ENCODE assay signal across 14 cellular contexts in the genomic region with DNA sequence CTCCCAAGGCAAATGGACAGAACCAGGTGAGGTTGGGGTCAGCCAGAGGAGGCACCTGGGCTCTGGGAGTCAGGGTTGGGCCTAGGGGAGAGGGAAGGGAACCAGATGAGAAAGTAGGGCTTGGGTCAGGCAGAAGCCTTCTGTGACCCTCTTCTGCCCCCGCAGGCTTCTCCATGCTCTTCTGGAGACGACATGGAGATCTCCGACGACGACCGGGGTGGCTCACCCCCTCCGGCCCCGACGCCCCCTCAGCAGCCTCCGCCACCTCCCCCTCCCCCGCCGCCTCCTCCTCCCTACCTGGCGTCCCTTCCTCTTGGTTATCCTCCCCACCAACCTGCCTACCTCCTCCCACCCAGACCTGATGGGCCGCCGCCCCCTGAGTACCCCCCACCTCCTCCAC. TPM values are rescaled to one million over a fixed set of nuclear protein-coding genes. Genes with fewer than 3 reads are reported as not detected.
DNase-seq lines count a peak whose midpoint lies in the region; ATAC-seq, FAIRE-seq and TF ChIP-seq lines count a peak whose summit lies in the region.
"Had no signal": no experiment of that assay in that cellular context is flagged by ENCODE, and none has a peak within 500 bp of the region (broad histone marks: within the 10 kb centered on the region; RNA-seq: fewer than 3 reads in every experiment).

No MANE protein-coding gene starts in this region.

- WGBS in K562 (ENCODE audit: insufficient coverage, low coverage, missing lambda C conversion rate) = no CpG with 5 or more reads among the region's 15 CpGs
- WGBS in prostate gland = 80% methylated on average over 15 of the region's 15 CpGs

- BruUV-seq in HCT116 (replicated peaks; lab: Mats Ljungman, UMichigan) (no TSS peak), K562 (replicated peaks; lab: Mats Ljungman, UMichigan) (no TSS peak)

- H2AFZ ChIP-seq in DND-41 (ENCODE audit: low read depth, low read length) = no peak overlapping the region
- no peak overlapping the region for H2AFZ ChIP-seq in HCT116 (ENCODE audit: low read depth, low read length, poor library complexity, severe bottlenecking)
- no peak overlapping the region for H2AFZ ChIP-seq in K562 (ENCODE audit: low read depth, low read length)

- peak overlapping the region; percentile 65 for H3K27ac Mint-ChIP-seq in stimulated activated effector memory CD8-positive, alpha-beta T cell treated with anti-CD3 and anti-CD28 coated beads, Interleukin-12 subunit alpha, Interleukin-12 subunit beta, amount 100 ng/mL, for 72 hours

- H3K27me3 ChIP-seq in DND-41 (ENCODE audit: insufficient read depth, low read length, poor library complexity) = no peaks in the 10 kb centered on the region
- no peaks in the 10 kb centered on the region for H3K27me3 ChIP-seq in HCT116 (ENCODE audit: insufficient read depth, low read length)
- H3K27me3 ChIP-seq in K562 (ENCODE audit: control insufficient read depth in 2 of 2, insufficient read depth in 2 of 2, low read length in 2 of 2) = no peaks in the 10 kb centered on the region
- H3K27me3 ChIP-seq in prostate gland (replicated peaks; ENCODE audit: insufficient read depth) = no peaks in the 10 kb centered on the region
- H3K27me3 ChIP-seq: BLaER1 had no signal

- H3K36me3 Mint-ChIP-seq in stimulated activated effector memory CD8-positive, alpha-beta T cell treated with anti-CD3 and anti-CD28 coated beads, Interleukin-12 subunit alpha, Interleukin-12 subunit beta, amount 100 ng/mL, for 72 hours = peaks cover 98% of the 10 kb centered on the region

- peaks cover 10% of the 10 kb centered on the region for H3K4me1 Mint-ChIP-seq in stimulated activated effector memory CD8-positive, alpha-beta T cell treated with anti-CD3 and anti-CD28 coated beads, Interleukin-12 subunit alpha, Interleukin-12 subunit beta, amount 100 ng/mL, for 72 hours

- POLR2A ChIA-PET in HCT116 (lab: Charles Lee) (no interaction called here), K562 (lab: Yijun Ruan, JAX) (interaction anchor here (1.0 to 2.5 kb wide), 3 partner anchors 13 to 38 kb away, joined by 3 to 7 read pairs (median 4); no protein-coding TSS in a partner anchor)

- no peak overlapping the region for H3K4me2 ChIP-seq in DND-41 (ENCODE audit: insufficient read depth, low read length)
- H3K4me2 ChIP-seq in HCT116 (ENCODE audit: low read length) = no peak overlapping the region
- no peak overlapping the region for H3K4me2 ChIP-seq in K562 (ENCODE audit: insufficient read depth, low read length)
- H3K4me2 ChIP-seq: BLaER1 had no signal

- H3K9me2 ChIP-seq in HCT116 (ENCODE audit: insufficient read depth) = no peaks in the 10 kb centered on the region

- TF ChIP-seq EP300 in K562 (IDR thresholded peaks at IDR 0.05; ENCODE audit: low read length) = no peak

- TF ChIP-seq RAD21 in HCT116 (IDR thresholded peaks at IDR 0.05; ENCODE audit: low read depth) (no peak), K562 (CRISPR knock-in tag; conservative IDR thresholded peaks at IDR 0.05 in 1 of 2, IDR thresholded peaks at IDR 0.05 in 1 of 2) (no peak)

- H3K4me3 Mint-ChIP-seq in stimulated activated effector memory CD8-positive, alpha-beta T cell treated with anti-CD3 and anti-CD28 coated beads, Interleukin-12 subunit alpha, Interleukin-12 subunit beta, amount 100 ng/mL, for 72 hours = no peak overlapping the region
- H3K4me3 Mint-ChIP-seq: CD8-positive, alpha-beta memory T cell had no signal

- no peak for TF ChIP-seq CTCF in DND-41 (IDR thresholded peaks at IDR 0.05; ENCODE audit: borderline replicate concordance, extremely low read depth, low read length, poor library complexity, severe bottlenecking)
- no peak for TF ChIP-seq CTCF in HCT116 (IDR thresholded peaks at IDR 0.05 in 2 of 3, conservative IDR thresholded peaks at IDR 0.05 in 1 of 3; ENCODE audit: borderline replicate concordance in 1 of 3, insufficient read depth in 1 of 3, low read depth in 2 of 3, low read length in 2 of 3)
- no peak for TF ChIP-seq CTCF in K562 (IDR thresholded peaks at IDR 0.05 in 2 of 3, conservative IDR thresholded peaks at IDR 0.05 in 1 of 3; ENCODE audit: insufficient read depth in 2 of 3, low read depth in 1 of 3, low read length in 3 of 3)
- no peak for TF ChIP-seq CTCF in prostate gland (IDR thresholded peaks at IDR 0.05)

- no peaks in the 10 kb centered on the region for H3K9me1 ChIP-seq in K562 (ENCODE audit: control insufficient read depth, insufficient read depth, low read length)

- RAD21 ChIA-PET in HCT116 (lab: Charles Lee; ENCODE audit: low non-redundant PET in 1 of 2, low total read pairs in 2 of 2, uncharacterized antibody in 2 of 2, unreplicated experiment in 2 of 2) = no interaction called here

- no peak for DNase-seq in DND-41
- DNase-seq in HCT116 (ENCODE audit: low read depth, low spot score) = no peak
- peak in 2 of 4 experiments; percentile 44 for DNase-seq in K562 (ENCODE audit: extremely low read depth in 1 of 4, low spot score in 3 of 4)
- DNase-seq in stimulated activated effector memory CD8-positive, alpha-beta T cell treated with anti-CD3 and anti-CD28 coated beads, Interleukin-12 subunit alpha, Interleukin-12 subunit beta, amount 100 ng/mL, for 72 hours (ENCODE audit: low spot score in 2 of 2) = no peak
- no peak for DNase-seq in prostate gland (ENCODE audit: low spot score)
- DNase-seq in left cardiac atrium = no peak
- DNase-seq in nucleus accumbens (lab: John Stamatoyannopoulos, UW) = no peak
- DNase-seq: AML-193; CD8-positive, alpha-beta memory T cell; DMS 273 treated with DMSO at 0.1 percent for 48 hours; EL had no signal

- peaks cover 6% of the 10 kb centered on the region for H3K79me2 ChIP-seq in DND-41 (ENCODE audit: insufficient read depth, low read length)
- peaks cover 6% of the 10 kb centered on the region; the same call in 1 of the 2 replicates for H3K79me2 ChIP-seq in HCT116 (ENCODE audit: insufficient read depth, low read length)
- peaks cover 4% of the 10 kb centered on the region; the same call in 1 of the 3 replicates for H3K79me2 ChIP-seq in K562 (ENCODE audit: control insufficient read depth, insufficient read depth, low read length)

- H3K27ac ChIP-seq in DND-41 (ENCODE audit: low read length) (no peak overlapping the region), HCT116 (ENCODE audit: low read depth, low read length) (no peak overlapping the region), K562 (ENCODE audit: extremely low read depth, low read depth, low read length) (no peak overlapping the region), prostate gland (no peak overlapping the region)
- H3K27ac ChIP-seq: BLaER1 had no signal

- CTCF ChIA-PET in HCT116 (lab: Charles Lee) (no interaction called here), K562 (lab: Yijun Ruan, JAX; ENCODE audit: low intra/inter-chr PET ratio) (no interaction called here)

- TF ChIP-seq POLR2A in HCT116 (IDR thresholded peaks at IDR 0.05; ENCODE audit: borderline replicate concordance, extremely low read depth, insufficient read depth, insufficient read length) (no peak), K562 (conservative IDR thresholded peaks at IDR 0.05) (no peak), prostate gland (IDR thresholded peaks at IDR 0.05) (no peak)

- H4K20me1 ChIP-seq in DND-41 (ENCODE audit: insufficient read depth, low read length) (peaks cover 31% of the 10 kb centered on the region), HCT116 (ENCODE audit: insufficient read depth) (no peaks in the 10 kb centered on the region), K562 (replicated peaks; ENCODE audit: control insufficient read depth, insufficient read depth, low read length) (no peaks in the 10 kb centered on the region)

- H3K4me1 ChIP-seq in DND-41 (ENCODE audit: insufficient read depth, low read length) (peaks cover 4% of the 10 kb centered on the region; the same call in 1 of the 2 replicates), HCT116 (ENCODE audit: control insufficient read depth in 1 of 2, insufficient read depth in 2 of 2, low read length in 2 of 2) (no peaks in the 10 kb centered on the region), K562 (replicated peaks in 1 of 2; ENCODE audit: control insufficient read depth in 2 of 2, insufficient read depth in 2 of 2, low read length in 2 of 2) (peaks cover 0 to 7% of the 10 kb centered on the region in 2 experiments; a peak in 1 of 5 replicates), prostate gland (replicated peaks) (no peaks in the 10 kb centered on the region)
- H3K4me1 ChIP-seq: BLaER1 had no signal

- H3K9me3 ChIP-seq in DND-41 (ENCODE audit: insufficient read depth, low read length, severe bottlenecking) (no peaks in the 10 kb centered on the region), HCT116 (ENCODE audit: control insufficient read depth in 1 of 2, insufficient read depth in 1 of 2, low read depth in 1 of 2, low read length in 2 of 2) (no peaks in the 10 kb centered on the region), K562 (replicated peaks; ENCODE audit: control insufficient read depth, insufficient read depth, low read depth, low read length) (no peaks in the 10 kb centered on the region), prostate gland (no peaks in the 10 kb centered on the region)
- H3K9me3 ChIP-seq: BLaER1 had no signal

- intact Hi-C loops in HCT116 (cut with micrococcal nuclease) (no loop called here), K562 (cut with micrococcal nuclease) (no loop called here), prostate gland (cut with DNase I) (no loop called here), left cardiac atrium (cut with DNase I) (no loop called here)

- no peak for FAIRE-seq in K562 (lab: Jason Lieb, UNC)
- FAIRE-seq: G401.6, H54 had no signal

- ATAC-seq in DND-41 (ENCODE audit: insufficient read depth, low read depth) = peak; percentile 29; the same call in 1 of the 3 replicates
- ATAC-seq in HCT116 = peak; percentile 47
- peak; percentile 54 for ATAC-seq in K562
- ATAC-seq in stimulated activated effector memory CD8-positive, alpha-beta T cell treated with anti-CD3 and anti-CD28 coated beads, Interleukin-12 subunit alpha, Interleukin-12 subunit beta, amount 100 ng/mL, for 72 hours = no peak
- ATAC-seq in left cardiac atrium = no peak

- H3K9ac ChIP-seq in DND-41 (ENCODE audit: low read depth, low read length) (no peak overlapping the region), HCT116 (ENCODE audit: low read length) (no peak overlapping the region), K562 (ENCODE audit: insufficient read depth in 1 of 2, low read depth in 2 of 2, low read length in 2 of 2) (no peak overlapping the region)
- H3K9ac ChIP-seq: BLaER1 had no signal

- H3K36me3 ChIP-seq in DND-41 (ENCODE audit: insufficient read depth, low read length) (peaks cover 92% of the 10 kb centered on the region), HCT116 (ENCODE audit: control insufficient read depth in 1 of 2, insufficient read depth in 2 of 2, low read length in 2 of 2) (peaks cover 57 to 64% of the 10 kb centered on the region in 2 experiments), K562 (ENCODE audit: control insufficient read depth, insufficient read depth, low read length) (peaks cover 91% of the 10 kb centered on the region; the same call in 2 of the 3 replicates), prostate gland (peaks cover 23 to 46% of the 10 kb centered on the region in 2 donors)

- H3K4me3 ChIP-seq in DND-41 (ENCODE audit: low read depth in 1 of 2, low read length in 2 of 2) (no peak overlapping the region), HCT116 (replicated peaks in 1 of 2; ENCODE audit: low read depth in 1 of 2, low read length in 2 of 2) (no peak overlapping the region), K562 (no peak overlapping the region), prostate gland (no peak overlapping the region)
- H3K4me3 ChIP-seq: BLaER1 had no signal

- H3K9me3 Mint-ChIP-seq in stimulated activated effector memory CD8-positive, alpha-beta T cell treated with anti-CD3 and anti-CD28 coated beads, Interleukin-12 subunit alpha, Interleukin-12 subunit beta, amount 100 ng/mL, for 72 hours = no peaks in the 10 kb centered on the region
- H3K9me3 Mint-ChIP-seq: CD8-positive, alpha-beta memory T cell had no signal

- in situ Hi-C loops in K562 (cut with MboI) = loop anchor here (25.0 kb wide), 1 partner anchor 897 kb away; a partner anchor contains a TSS

RNA-seq across cellular contexts. Expression of a gene that starts 7.9 kb away (rescaled TPM):
- total RNA-seq in HCT116 (2021; ENCODE audit: unreplicated experiment) = 26.9 TPM
- 16.1 and 18.5 TPM in 2 replicates for polyA plus RNA-seq in HCT116 (2012)
- 24.2 and 49.1 TPM in 2 replicates for total RNA-seq in K562 (2011; cell fraction: chromatin; rRNA removed; ENCODE audit: low replicate concordance)
- total RNA-seq in K562 (2011; cell fraction: nucleolus; rRNA removed) = 22.3 and 24.7 TPM in 2 replicates
- 17.1 and 19.1 TPM in 2 replicates for total RNA-seq in K562 (2011; cell fraction: nucleoplasm; rRNA removed)
- 4.2 and 7.9 TPM in 2 replicates for total RNA-seq in K562 (2014; rRNA removed)
- total RNA-seq in K562 (2014; rRNA removed; fragmentation: Illumina TruSeq; extraction: Trizol) = 2.0 and 2.5 TPM in 2 replicates
- 4.6 and 5.7 TPM in 2 replicates for total RNA-seq in K562 (2015; rRNA removed; fragmentation: Illumina TruSeq; extraction: Trizol)
- total RNA-seq in K562 (2021) = 30.2 and 36.0 TPM in 2 replicates
- 2.2 and 3.0 TPM in 2 replicates for polyA plus RNA-seq in K562 (2011; rRNA removed)
- polyA plus RNA-seq in K562 (2011; cell fraction: cytosol; rRNA removed) = 1.6 and 2.3 TPM in 2 replicates
- polyA plus RNA-seq in K562 (2011; cell fraction: nucleus; rRNA removed) = 15.4 and 22.7 TPM in 2 replicates
- polyA plus RNA-seq in K562 (2012) = 17.4 and 52.0 TPM in 2 replicates
- polyA plus RNA-seq in K562 (2014; fragmentation: Illumina TruSeq; extraction: Trizol) = 15.0 and 20.1 TPM in 2 replicates
- under 1 TPM; 0.08 to 0.14 TPM for polyA plus RNA-seq in K562 (2014; fragmentation: Nextera tagmentation; extraction: Ambion mirVana)
- polyA plus RNA-seq in K562 (2014; rRNA removed) = 15.5 and 16.9 TPM in 2 replicates
- 1.7 and 2.1 TPM in 2 replicates for polyA minus RNA-seq in K562 (2011; rRNA and poly(A)+ RNA removed)
- polyA minus RNA-seq in K562 (2011; cell fraction: cytosol; rRNA and poly(A)+ RNA removed) = 10.0 and 10.3 TPM in 2 replicates
- 6.1 and 8.6 TPM in 2 replicates for polyA minus RNA-seq in K562 (2011; cell fraction: nucleus; rRNA and poly(A)+ RNA removed)
- 10 to 100 TPM in 1 of 2 donors, 1 to 10 TPM in 1; 10.0 to 29.1 TPM for total RNA-seq in prostate gland
- 10 to 100 TPM in 1 of 2 donors, 1 to 10 TPM in 1; 9.2 to 10.9 TPM for total RNA-seq in left cardiac atrium

RNA-seq across cellular contexts. Expression of a gene that starts 16.6 kb away (rescaled TPM):
- total RNA-seq in HCT116 (2021; ENCODE audit: unreplicated experiment) (9.0 TPM), K562 (2014; rRNA removed) (19.0 and 23.5 TPM in 2 replicates), K562 (2014; rRNA removed; fragmentation: Illumina TruSeq; extraction: Trizol) (6.3 and 7.8 TPM in 2 replicates), K562 (2015; rRNA removed; fragmentation: Illumina TruSeq; extraction: Trizol) (12.4 and 12.9 TPM in 2 replicates), K562 (2021) (21.9 and 23.3 TPM in 2 replicates), prostate gland (100 to 1,000 TPM in 1 of 2 donors, 10 to 100 TPM in 1; 74.6 to 114 TPM), left cardiac atrium (10 to 100 TPM in 1 of 2 donors, 1 to 10 TPM in 1; 8.8 to 14.2 TPM)
- 8.1 and 8.7 TPM in 2 replicates for polyA plus RNA-seq in HCT116 (2012)
- 12.4 and 41.2 TPM in 2 replicates for total RNA-seq in K562 (2011; cell fraction: chromatin; rRNA removed; ENCODE audit: low replicate concordance)
- total RNA-seq in K562 (2011; cell fraction: nucleolus; rRNA removed) = 46.8 and 54.4 TPM in 2 replicates
- total RNA-seq in K562 (2011; cell fraction: nucleoplasm; rRNA removed) = 36.7 and 43.2 TPM in 2 replicates
- polyA plus RNA-seq in K562 (2011; rRNA removed) (15.8 and 29.7 TPM in 2 replicates), K562 (2014; fragmentation: Illumina TruSeq; extraction: Trizol) (14.1 and 18.0 TPM in 2 replicates), K562 (2014; fragmentation: Nextera tagmentation; extraction: Ambion mirVana) (1 to 10 TPM; 4.9 to 5.8 TPM), K562 (2014; rRNA removed) (16.5 and 19.0 TPM in 2 replicates)
- polyA plus RNA-seq in K562 (2011; cell fraction: cytosol; rRNA removed) = 44.9 and 57.8 TPM in 2 replicates
- 25.0 and 28.3 TPM in 2 replicates for polyA plus RNA-seq in K562 (2011; cell fraction: nucleus; rRNA removed)
- 19.4 and 52.1 TPM in 2 replicates for polyA plus RNA-seq in K562 (2012)
- 12.8 and 14.8 TPM in 2 replicates for polyA minus RNA-seq in K562 (2011; rRNA and poly(A)+ RNA removed)
- 15.8 and 19.1 TPM in 2 replicates for polyA minus RNA-seq in K562 (2011; cell fraction: cytosol; rRNA and poly(A)+ RNA removed)
- 9.3 and 12.7 TPM in 2 replicates for polyA minus RNA-seq in K562 (2011; cell fraction: nucleus; rRNA and poly(A)+ RNA removed)

RNA-seq across cellular contexts. Expression of a gene that starts 19.6 kb away (rescaled TPM):
- 8.6 TPM for total RNA-seq in HCT116 (2021; ENCODE audit: unreplicated experiment)
- polyA plus RNA-seq in HCT116 (2012) = 8.6 and 9.5 TPM in 2 replicates
- total RNA-seq in K562 (2011; cell fraction: chromatin; rRNA removed; ENCODE audit: low replicate concordance) = 10.2 and 37.3 TPM in 2 replicates
- 37.7 and 50.4 TPM in 2 replicates for total RNA-seq in K562 (2011; cell fraction: nucleolus; rRNA removed)
- 23.5 and 27.4 TPM in 2 replicates for total RNA-seq in K562 (2011; cell fraction: nucleoplasm; rRNA removed)
- total RNA-seq in K562 (2014; rRNA removed) = 49.1 and 61.1 TPM in 2 replicates
- total RNA-seq in K562 (2014; rRNA removed; fragmentation: Illumina TruSeq; extraction: Trizol) = 7.6 and 10.0 TPM in 2 replicates
- total RNA-seq in K562 (2015; rRNA removed; fragmentation: Illumina TruSeq; extraction: Trizol) = 23.6 and 24.1 TPM in 2 replicates
- total RNA-seq in K562 (2021) = 43.5 and 51.9 TPM in 2 replicates
- polyA plus RNA-seq in K562 (2011; rRNA removed) = 10.7 and 24.4 TPM in 2 replicates
- polyA plus RNA-seq in K562 (2011; cell fraction: cytosol; rRNA removed) = 30.3 and 36.8 TPM in 2 replicates
- polyA plus RNA-seq in K562 (2011; cell fraction: nucleus; rRNA removed) = 40.7 and 47.2 TPM in 2 replicates
- 27.3 and 32.5 TPM in 2 replicates for polyA plus RNA-seq in K562 (2012)
- 23.0 and 30.5 TPM in 2 replicates for polyA plus RNA-seq in K562 (2014; fragmentation: Illumina TruSeq; extraction: Trizol)
- polyA plus RNA-seq in K562 (2014; fragmentation: Nextera tagmentation; extraction: Ambion mirVana) = 1 to 10 TPM; 5.4 to 6.7 TPM
- polyA plus RNA-seq in K562 (2014; rRNA removed) = 39.3 and 43.9 TPM in 2 replicates
- 4.3 and 5.1 TPM in 2 replicates for polyA minus RNA-seq in K562 (2011; rRNA and poly(A)+ RNA removed)
- polyA minus RNA-seq in K562 (2011; cell fraction: cytosol; rRNA and poly(A)+ RNA removed) = 8.5 and 17.7 TPM in 2 replicates
- 3.9 and 6.8 TPM in 2 replicates for polyA minus RNA-seq in K562 (2011; cell fraction: nucleus; rRNA and poly(A)+ RNA removed)
- 10 to 100 TPM; 10.3 to 10.7 TPM for total RNA-seq in prostate gland
- total RNA-seq in left cardiac atrium = 1 to 10 TPM; 9.8 to 10.0 TPM
- polyA plus RNA-seq: CD8-positive, alpha-beta memory T cell had no signal

RNA-seq across cellular contexts. Expression of a gene that starts 42.1 kb away (rescaled TPM):
- total RNA-seq in HCT116 (2021; ENCODE audit: unreplicated experiment) = 45.2 TPM
- 25.3 and 26.6 TPM in 2 replicates for polyA plus RNA-seq in HCT116 (2012)
- 10.1 and 37.5 TPM in 2 replicates for total RNA-seq in K562 (2011; cell fraction: chromatin; rRNA removed; ENCODE audit: low replicate concordance)
- total RNA-seq in K562 (2011; cell fraction: nucleolus; rRNA removed) = 30.4 and 31.2 TPM in 2 replicates
- total RNA-seq in K562 (2011; cell fraction: nucleoplasm; rRNA removed) = 14.5 and 15.4 TPM in 2 replicates
- total RNA-seq in K562 (2014; rRNA removed) = 32.7 and 48.1 TPM in 2 replicates
- 6.8 and 6.9 TPM in 2 replicates for total RNA-seq in K562 (2014; rRNA removed; fragmentation: Illumina TruSeq; extraction: Trizol)
- total RNA-seq in K562 (2015; rRNA removed; fragmentation: Illumina TruSeq; extraction: Trizol) = 17.6 and 17.8 TPM in 2 replicates
- 40.4 and 48.0 TPM in 2 replicates for total RNA-seq in K562 (2021)
- polyA plus RNA-seq in K562 (2011; rRNA removed) = 9.1 and 9.9 TPM in 2 replicates
- polyA plus RNA-seq in K562 (2011; cell fraction: cytosol; rRNA removed) = 12.4 and 47.6 TPM in 2 replicates
- 16.9 and 37.2 TPM in 2 replicates for polyA plus RNA-seq in K562 (2011; cell fraction: nucleus; rRNA removed)
- 17.7 and 25.5 TPM in 2 replicates for polyA plus RNA-seq in K562 (2012)
- 7.6 and 18.1 TPM in 2 replicates for polyA plus RNA-seq in K562 (2014; fragmentation: Illumina TruSeq; extraction: Trizol)
- under 1 TPM in 1 of 2 experiments, not detected in 1; 0.13 TPM for polyA plus RNA-seq in K562 (2014; fragmentation: Nextera tagmentation; extraction: Ambion mirVana)
- polyA plus RNA-seq in K562 (2014; rRNA removed) = 22.0 and 26.0 TPM in 2 replicates
- polyA minus RNA-seq in K562 (2011; rRNA and poly(A)+ RNA removed) = 3.8 and 7.2 TPM in 2 replicates
- polyA minus RNA-seq in K562 (2011; cell fraction: cytosol; rRNA and poly(A)+ RNA removed) = 26.1 and 27.7 TPM in 2 replicates
- polyA minus RNA-seq in K562 (2011; cell fraction: nucleus; rRNA and poly(A)+ RNA removed) = 7.5 and 9.4 TPM in 2 replicates
- total RNA-seq in prostate gland = 100 to 1,000 TPM in 1 of 2 donors, 10 to 100 TPM in 1; 23.5 to 125 TPM
- total RNA-seq in left cardiac atrium = 10 to 100 TPM in 1 of 2 donors, 1 to 10 TPM in 1; 6.4 to 10.1 TPM

RNA-seq across cellular contexts. Expression of a gene that starts 45.0 kb away (rescaled TPM):
- total RNA-seq in HCT116 (2021; ENCODE audit: unreplicated experiment) (1.6 TPM), K562 (2014; rRNA removed) (0.78 and 0.86 TPM in 2 replicates), K562 (2014; rRNA removed; fragmentation: Illumina TruSeq; extraction: Trizol) (0.73 and 0.80 TPM in 2 replicates), K562 (2015; rRNA removed; fragmentation: Illumina TruSeq; extraction: Trizol) (0.79 and 1.1 TPM in 2 replicates), K562 (2021) (1.5 and 2.5 TPM in 2 replicates), prostate gland (under 1 TPM; 0.36 to 0.91 TPM), left cardiac atrium (1 to 10 TPM; 1.1 to 1.2 TPM)
- polyA plus RNA-seq in HCT116 (2012) = 0.49 and 0.56 TPM in 2 replicates
- 15.5 and 33.2 TPM in 2 replicates for total RNA-seq in K562 (2011; cell fraction: chromatin; rRNA removed; ENCODE audit: low replicate concordance)
- total RNA-seq in K562 (2011; cell fraction: nucleolus; rRNA removed) = 14.7 and 18.7 TPM in 2 replicates
- total RNA-seq in K562 (2011; cell fraction: nucleoplasm; rRNA removed) = 20.5 and 24.8 TPM in 2 replicates
- polyA plus RNA-seq in K562 (2011; rRNA removed) (1.2 and 3.0 TPM in 2 replicates), K562 (2014; fragmentation: Illumina TruSeq; extraction: Trizol) (0.80 and 1.6 TPM in 2 replicates), K562 (2014; fragmentation: Nextera tagmentation; extraction: Ambion mirVana) (under 1 TPM; 0.07 to 0.08 TPM), K562 (2014; rRNA removed) (1.2 and 2.1 TPM in 2 replicates)
- polyA plus RNA-seq in K562 (2011; cell fraction: cytosol; rRNA removed) = 1.3 and 2.3 TPM in 2 replicates
- 13.0 and 14.6 TPM in 2 replicates for polyA plus RNA-seq in K562 (2011; cell fraction: nucleus; rRNA removed)
- 1.4 and 2.7 TPM in 2 replicates for polyA plus RNA-seq in K562 (2012)
- 3.0 and 6.1 TPM in 2 replicates for polyA minus RNA-seq in K562 (2011; rRNA and poly(A)+ RNA removed)
- polyA minus RNA-seq in K562 (2011; cell fraction: cytosol; rRNA and poly(A)+ RNA removed) = 2.7 and 3.6 TPM in 2 replicates
- polyA minus RNA-seq in K562 (2011; cell fraction: nucleus; rRNA and poly(A)+ RNA removed) = 5.5 and 8.1 TPM in 2 replicates

Comparison
In these comparisons a context has a peak if more than half of its experiments do, and no peak if none do; other contexts are left out.
1. ATAC-seq: peak in DND-41 (single experiment), HCT116 (single experiment) and K562 (single experiment); none in stimulated activated effector memory CD8-positive, alpha-beta T cell treated with anti-CD3 and anti-CD28 coated beads, Interleukin-12 subunit alpha, Interleukin-12 subunit beta, amount 100 ng/mL, for 72 hours (single experiment) and left cardiac atrium (0 of 2).